In the genomic region with DNA sequence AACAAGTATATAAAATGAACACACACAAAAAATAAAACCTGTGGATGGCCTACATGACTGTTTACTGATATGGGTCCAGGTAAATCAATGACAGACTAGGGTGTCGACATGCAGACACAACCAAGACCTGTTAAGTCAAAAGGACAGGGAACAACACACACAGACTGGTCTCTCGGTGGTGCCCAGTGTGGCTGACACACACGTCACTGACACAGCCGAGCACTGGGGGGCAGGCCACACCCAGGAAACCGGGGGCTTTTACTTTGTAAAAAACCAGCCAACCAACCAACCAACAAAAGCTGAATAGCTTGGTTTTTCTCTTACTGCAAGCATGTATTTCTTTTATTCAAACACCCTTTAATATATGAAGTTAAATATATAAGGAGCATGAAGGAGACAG, we compare ENCODE assay signal across 12 cellular contexts. TPM values are rescaled to one million over a fixed set of nuclear protein-coding genes. Genes with fewer than 3 reads are reported as not detected.
DNase-seq lines count a peak whose midpoint lies in the region; ATAC-seq and TF ChIP-seq lines count a peak whose summit lies in the region.
"Had no signal": no experiment of that assay in that cellular context is flagged by ENCODE, and none has a peak within 500 bp of the region (broad histone marks: within the 10 kb centered on the region; RNA-seq: fewer than 3 reads in every experiment).

No MANE protein-coding gene starts in this region.

- ATAC-seq in memory B cell (ENCODE audit: low read depth) (peak; percentile 46), HG02973 (IDR thresholded peaks at IDR 0.05; ENCODE audit: unreplicated experiment) (no peak), GM19023 (IDR thresholded peaks at IDR 0.05; ENCODE audit: unreplicated experiment) (no peak), GM21825 (IDR thresholded peaks at IDR 0.05; ENCODE audit: unreplicated experiment) (no peak)
- ATAC-seq: heart right ventricle had no signal

- intact Hi-C loops in CD4-positive, alpha-beta memory T cell (cut with micrococcal nuclease): loop anchor here (1.0 kb wide), 1 partner anchor 122 kb away; no protein-coding TSS in a partner anchor

- TF ChIP-seq EP300 in Ishikawa (IDR thresholded peaks at IDR 0.05; ENCODE audit: borderline replicate concordance): no peak

- no peaks in the 10 kb centered on the region for H3K9me3 Mint-ChIP-seq in CD4-positive, alpha-beta memory T cell
- H3K9me3 Mint-ChIP-seq in memory B cell: no peaks in the 10 kb centered on the region

- no peak for TF ChIP-seq CTCF in GM10248 (IDR thresholded peaks at IDR 0.05; ENCODE audit: control extremely low read depth, extremely low read depth, low read depth, missing control alignments)

- no peak overlapping the region for H3K27ac ChIP-seq in CD4-positive, alpha-beta memory T cell (ENCODE audit: low read depth, low read length)
- H3K27ac ChIP-seq: heart right ventricle had no signal

- peak overlapping the region in 1 of 7 donors; percentile 71 for H3K27ac Mint-ChIP-seq in CD4-positive, alpha-beta memory T cell
- H3K27ac Mint-ChIP-seq in memory B cell: no peak overlapping the region

- peaks cover 10% of the 10 kb centered on the region for H3K27me3 ChIP-seq in CD4-positive, alpha-beta memory T cell (ENCODE audit: insufficient read depth, low read length)

- no peak overlapping the region for H3K4me3 Mint-ChIP-seq in CD4-positive, alpha-beta memory T cell
- no peak overlapping the region for H3K4me3 Mint-ChIP-seq in memory B cell

- peaks cover 8 to 15% of the 10 kb centered on the region in 2 donors for H3K27me3 Mint-ChIP-seq in CD4-positive, alpha-beta memory T cell
- peaks cover 15% of the 10 kb centered on the region for H3K27me3 Mint-ChIP-seq in memory B cell

- H3K4me3 ChIP-seq in CD4-positive, alpha-beta memory T cell (ENCODE audit: low read length in 2 of 2): no peak overlapping the region
- H3K4me3 ChIP-seq: heart right ventricle had no signal

- no peaks in the 10 kb centered on the region for H3K36me3 ChIP-seq in CD4-positive, alpha-beta memory T cell (ENCODE audit: insufficient read depth, low read length)
- H3K36me3 ChIP-seq: heart right ventricle had no signal

- H3K9me3 ChIP-seq in CD4-positive, alpha-beta memory T cell (ENCODE audit: control insufficient read depth in 1 of 2, low read length in 2 of 2): no peaks in the 10 kb centered on the region

- DNase-seq in CD4-positive, alpha-beta memory T cell: peak in 3 of 5 donors; percentile 11 to 12 (median 12)
- DNase-seq in activated T-cell treated with anti-CD3 and anti-CD28 coated beads for 4 hours: peak; percentile 19
- DNase-seq in memory B cell (ENCODE audit: low spot score in 2 of 2): no peak
- DNase-seq in GM10248 (ENCODE audit: extremely low spot score): no peak
- DNase-seq: heart right ventricle, NCI-H1694, T1000 had no signal

- no peaks in the 10 kb centered on the region for H3K36me3 Mint-ChIP-seq in CD4-positive, alpha-beta memory T cell
- H3K36me3 Mint-ChIP-seq in memory B cell: no peaks in the 10 kb centered on the region

- TF ChIP-seq RAD21 in Ishikawa (IDR thresholded peaks at IDR 0.05; ENCODE audit: low read depth): 0 out of 2 replicates have a peak, but pooled peaks have one; percentile 3

- no peaks in the 10 kb centered on the region for H3K4me1 ChIP-seq in CD4-positive, alpha-beta memory T cell (ENCODE audit: insufficient read depth, low read length)
- H3K4me1 ChIP-seq: heart right ventricle had no signal

- POLR2A ChIA-PET in CD4-positive, alpha-beta memory T cell (lab: Charles Lee; ENCODE audit: partially characterized antibody): no interaction called here
- POLR2A ChIA-PET in GM10248 (lab: Yijun Ruan, JAX): no interaction called here

- CTCF ChIA-PET in CD4-positive, alpha-beta memory T cell (lab: Charles Lee; ENCODE audit: partially characterized antibody): interaction anchor here (1.1 to 2.4 kb wide), 2 partner anchors 123 to 138 kb away, joined by 3 to 9 read pairs; no protein-coding TSS in a partner anchor
- CTCF ChIA-PET in GM10248 (lab: Yijun Ruan, JAX): no interaction called here

- peaks cover 0 to 3% (median 0%) of the 10 kb centered on the region in 4 donors for H3K4me1 Mint-ChIP-seq in CD4-positive, alpha-beta memory T cell
- peaks cover 8% of the 10 kb centered on the region for H3K4me1 Mint-ChIP-seq in memory B cell

TF ChIP-seq in Ishikawa, 13 proteins besides CTCF, POLR2A, EP300 and RAD21:
- TF ChIP-seq YY1 (IDR thresholded peaks at IDR 0.05; ENCODE audit: low read depth) (no peak), TCF12 (IDR thresholded peaks at IDR 0.05; ENCODE audit: low read depth) (no peak), ZBTB7A (IDR thresholded peaks at IDR 0.05; ENCODE audit: low read depth) (no peak), NFIC (IDR thresholded peaks at IDR 0.05) (no peak), TAF1 (IDR thresholded peaks at IDR 0.05; ENCODE audit: low read depth) (no peak), CREB1 (IDR thresholded peaks at IDR 0.05; ENCODE audit: low read depth) (no peak), TEAD4 (IDR thresholded peaks at IDR 0.05) (no peak)
- TF ChIP-seq, protein P1, sequence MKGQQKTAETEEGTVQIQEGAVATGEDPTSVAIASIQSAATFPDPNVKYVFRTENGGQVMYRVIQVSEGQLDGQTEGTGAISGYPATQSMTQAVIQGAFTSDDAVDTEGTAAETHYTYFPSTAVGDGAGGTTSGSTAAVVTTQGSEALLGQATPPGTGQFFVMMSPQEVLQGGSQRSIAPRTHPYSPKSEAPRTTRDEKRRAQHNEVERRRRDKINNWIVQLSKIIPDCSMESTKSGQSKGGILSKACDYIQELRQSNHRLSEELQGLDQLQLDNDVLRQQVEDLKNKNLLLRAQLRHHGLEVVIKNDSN (IDR thresholded peaks at IDR 0.05): no peak

RNA-seq across cellular contexts. Expression of a gene that starts 5.0 kb away (rescaled TPM):
- not detected for total RNA-seq in CD4-positive, alpha-beta memory T cell
- polyA plus RNA-seq in CD4-positive, alpha-beta memory T cell: not detected
- total RNA-seq: bronchial epithelial cell, heart right ventricle had no signal

RNA-seq across cellular contexts. Expression of a gene that starts 31.9 kb away (rescaled TPM):
- under 1 TPM; 0.08 to 0.09 TPM for total RNA-seq in CD4-positive, alpha-beta memory T cell
- polyA plus RNA-seq in CD4-positive, alpha-beta memory T cell: under 1 TPM in 1 of 2 donors, not detected in 1; 0.18 TPM
- total RNA-seq: bronchial epithelial cell had no signal

Comparison
In these comparisons a context has a peak if more than half of its experiments do, and no peak if none do; other contexts are left out.
1. DNase-seq: peak in CD4-positive, alpha-beta memory T cell (3 of 5) and activated T-cell treated with anti-CD3 and anti-CD28 coated beads for 4 hours (single experiment); none in memory B cell (0 of 2) and GM10248 (single experiment).